In the genomic region with DNA sequence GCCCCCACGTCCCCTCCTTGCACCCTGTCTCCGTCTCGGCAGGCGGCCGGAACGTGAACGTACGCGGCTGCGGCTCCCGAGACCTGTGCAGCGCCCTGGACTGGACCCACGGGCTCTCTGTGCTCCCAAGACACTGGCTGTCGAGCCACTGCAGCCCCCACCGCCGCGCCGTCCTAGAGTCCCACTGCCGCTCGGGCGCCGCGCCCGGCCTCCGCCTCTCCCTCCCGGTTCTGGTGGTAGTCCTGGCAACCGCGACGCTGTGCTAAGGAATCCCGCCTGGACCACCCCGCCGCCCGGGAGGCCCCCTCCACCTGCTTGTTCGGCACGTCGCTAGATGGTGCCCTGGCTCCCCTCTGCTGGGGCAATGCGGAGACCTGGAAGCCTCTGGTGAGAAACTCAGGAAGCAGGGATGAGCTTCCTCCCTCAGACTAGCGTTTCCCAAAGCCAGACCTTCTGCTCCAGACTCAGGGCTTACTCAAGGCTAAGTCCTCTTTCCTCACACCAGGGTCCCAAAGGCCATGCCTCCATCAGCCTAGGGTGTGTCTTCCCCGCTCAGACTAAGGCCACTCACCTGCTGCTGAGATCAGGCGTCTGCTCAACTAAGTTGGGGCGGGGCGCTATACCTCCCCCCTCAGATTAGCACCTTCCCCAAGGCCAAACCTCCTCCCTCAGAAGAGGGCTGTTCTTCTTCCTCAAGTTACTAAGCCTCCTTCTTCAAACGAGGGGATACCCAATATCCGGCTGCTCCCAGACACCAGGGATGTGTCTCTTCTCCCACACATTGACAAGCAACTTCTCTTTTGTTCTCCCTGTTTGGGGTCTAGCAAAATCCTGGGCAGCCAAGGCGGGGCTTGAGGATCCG, we compare ENCODE assay signal across 8 cellular contexts. TPM values are rescaled to one million over a fixed set of nuclear protein-coding genes. Genes with fewer than 3 reads are reported as not detected.
DNase-seq lines count a peak whose midpoint lies in the region; ATAC-seq, FAIRE-seq and TF ChIP-seq lines count a peak whose summit lies in the region.

No MANE protein-coding gene starts in this region.

- no peaks in the 10 kb centered on the region for H3K4me1 ChIP-seq in effector memory CD4-positive, alpha-beta T cell (ENCODE audit: control insufficient read depth, insufficient read depth, low read length, poor library complexity, severe bottlenecking)

- FAIRE-seq in GM12891 (lab: Jason Lieb, UNC) (peak; percentile 58), H54 (lab: Jason Lieb, UNC) (no peak)

- peak overlapping the region; percentile 22 for H3K4me3 ChIP-seq in fibroblast of the aortic adventitia (ENCODE audit: low read depth, low read length)
- H3K4me3 ChIP-seq in effector memory CD4-positive, alpha-beta T cell (ENCODE audit: insufficient read depth, low read depth, low read length, poor library complexity, severe bottlenecking): no peak overlapping the region

- no peak for TF ChIP-seq POLR2A in GM12891 (IDR thresholded peaks at IDR 0.05; ENCODE audit: low read depth, low read length)
- TF ChIP-seq POLR2A in H54 (IDR thresholded peaks at IDR 0.05; ENCODE audit: low read depth, low read length): no peak

- peaks cover 5% of the 10 kb centered on the region for H3K9me3 ChIP-seq in effector memory CD4-positive, alpha-beta T cell (ENCODE audit: control insufficient read depth, low read length)

- H3K36me3 ChIP-seq in effector memory CD4-positive, alpha-beta T cell (ENCODE audit: control insufficient read depth, insufficient read depth, low read length): no peaks in the 10 kb centered on the region

- H3K27ac ChIP-seq in effector memory CD4-positive, alpha-beta T cell (ENCODE audit: insufficient read depth, low read length, poor library complexity, severe bottlenecking): no peak overlapping the region

- ATAC-seq in SK-N-SH treated with all-trans-retinoic acid at 6 μM for 48 hours: peak; percentile 19
- no peak for ATAC-seq in HG03565 (IDR thresholded peaks at IDR 0.05; ENCODE audit: unreplicated experiment)
- no peak for ATAC-seq in GM18519 (IDR thresholded peaks at IDR 0.05; ENCODE audit: low FRiP score, unreplicated experiment)

- TF ChIP-seq CTCF in fibroblast of the aortic adventitia (IDR thresholded peaks at IDR 0.05; ENCODE audit: insufficient read depth, low read length): no peak

- no peaks in the 10 kb centered on the region for H3K27me3 ChIP-seq in effector memory CD4-positive, alpha-beta T cell (replicated peaks; ENCODE audit: control insufficient read depth, insufficient read depth, low read length, poor library complexity, severe bottlenecking)

- DNase-seq in GM12891 (ENCODE audit: insufficient read length, low spot score) (no peak), fibroblast of the aortic adventitia (ENCODE audit: low read depth) (peak; percentile 33), nucleus accumbens (lab: John Stamatoyannopoulos, UW) (peak in 36 of 56 donors; percentile 4 to 69 (median 24)), H54 (ENCODE audit: insufficient read length, low spot score) (no peak)
- no peak for DNase-seq in effector memory CD4-positive, alpha-beta T cell

TF ChIP-seq in GM12891, 5 proteins besides CTCF, POLR2A, EP300 and RAD21:
- TF ChIP-seq PAX5 (IDR thresholded peaks at IDR 0.05; ENCODE audit: insufficient read depth, low read length, severe bottlenecking): no peak
- no peak for TF ChIP-seq TAF1 (IDR thresholded peaks at IDR 0.05; ENCODE audit: low read depth, low read length)
- no peak for TF ChIP-seq POU2F2 (IDR thresholded peaks at IDR 0.05; ENCODE audit: low read depth, low read length)
- no peak for TF ChIP-seq SPI1 (IDR thresholded peaks at IDR 0.05; ENCODE audit: low read depth, low read length)
- no peak for TF ChIP-seq POLR2AphosphoS5 (IDR thresholded peaks at IDR 0.05; ENCODE audit: low read depth, low read length)
TF ChIP-seq in GM12891: peak in this region for 0.

TF ChIP-seq in SK-N-SH treated with all-trans-retinoic acid at 6 μM for 48 hours, 23 proteins besides CTCF, POLR2A, EP300 and RAD21 (continues in another document):
- TF ChIP-seq ZNF8 (CRISPR knock-in tag; IDR thresholded peaks at IDR 0.05): no peak
- TF ChIP-seq ZNF565 (CRISPR knock-in tag; conservative IDR thresholded peaks at IDR 0.05; ENCODE audit: low read depth): no peak
- TF ChIP-seq ISL1 (CRISPR knock-in tag; IDR thresholded peaks at IDR 0.05): no peak
- TF ChIP-seq SNAI2 (CRISPR knock-in tag; IDR thresholded peaks at IDR 0.05): no peak
- TF ChIP-seq ARNTL (CRISPR knock-in tag; IDR thresholded peaks at IDR 0.05; ENCODE audit: borderline replicate concordance, low read depth): no peak
- no peak for TF ChIP-seq ESRRG (CRISPR knock-in tag; IDR thresholded peaks at IDR 0.05)
- TF ChIP-seq ZFP30 (CRISPR knock-in tag; IDR thresholded peaks at IDR 0.05): no peak
- TF ChIP-seq ZNF70 (CRISPR knock-in tag; IDR thresholded peaks at IDR 0.05): no peak
- no peak for TF ChIP-seq TOX (CRISPR knock-in tag; IDR thresholded peaks at IDR 0.05; ENCODE audit: borderline replicate concordance)
- no peak for TF ChIP-seq TCF4 (CRISPR knock-in tag; IDR thresholded peaks at IDR 0.05; ENCODE audit: borderline replicate concordance)
- TF ChIP-seq, protein P1, sequence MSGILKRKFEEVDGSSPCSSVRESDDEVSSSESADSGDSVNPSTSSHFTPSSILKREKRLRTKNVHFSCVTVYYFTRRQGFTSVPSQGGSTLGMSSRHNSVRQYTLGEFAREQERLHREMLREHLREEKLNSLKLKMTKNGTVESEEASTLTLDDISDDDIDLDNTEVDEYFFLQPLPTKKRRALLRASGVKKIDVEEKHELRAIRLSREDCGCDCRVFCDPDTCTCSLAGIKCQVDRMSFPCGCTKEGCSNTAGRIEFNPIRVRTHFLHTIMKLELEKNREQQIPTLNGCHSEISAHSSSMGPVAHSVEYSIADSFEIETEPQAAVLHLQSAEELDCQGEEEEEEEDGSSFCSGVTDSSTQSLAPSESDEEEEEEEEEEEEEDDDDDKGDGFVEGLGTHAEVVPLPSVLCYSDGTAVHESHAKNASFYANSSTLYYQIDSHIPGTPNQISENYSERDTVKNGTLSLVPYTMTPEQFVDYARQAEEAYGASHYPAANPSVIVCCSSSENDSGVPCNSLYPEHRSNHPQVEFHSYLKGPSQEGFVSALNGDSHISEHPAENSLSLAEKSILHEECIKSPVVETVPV (CRISPR knock-in tag; IDR thresholded peaks at IDR 0.05): no peak
- no peak for TF ChIP-seq BACH2 (CRISPR knock-in tag; IDR thresholded peaks at IDR 0.05; ENCODE audit: borderline replicate concordance)
- TF ChIP-seq, protein P2, sequence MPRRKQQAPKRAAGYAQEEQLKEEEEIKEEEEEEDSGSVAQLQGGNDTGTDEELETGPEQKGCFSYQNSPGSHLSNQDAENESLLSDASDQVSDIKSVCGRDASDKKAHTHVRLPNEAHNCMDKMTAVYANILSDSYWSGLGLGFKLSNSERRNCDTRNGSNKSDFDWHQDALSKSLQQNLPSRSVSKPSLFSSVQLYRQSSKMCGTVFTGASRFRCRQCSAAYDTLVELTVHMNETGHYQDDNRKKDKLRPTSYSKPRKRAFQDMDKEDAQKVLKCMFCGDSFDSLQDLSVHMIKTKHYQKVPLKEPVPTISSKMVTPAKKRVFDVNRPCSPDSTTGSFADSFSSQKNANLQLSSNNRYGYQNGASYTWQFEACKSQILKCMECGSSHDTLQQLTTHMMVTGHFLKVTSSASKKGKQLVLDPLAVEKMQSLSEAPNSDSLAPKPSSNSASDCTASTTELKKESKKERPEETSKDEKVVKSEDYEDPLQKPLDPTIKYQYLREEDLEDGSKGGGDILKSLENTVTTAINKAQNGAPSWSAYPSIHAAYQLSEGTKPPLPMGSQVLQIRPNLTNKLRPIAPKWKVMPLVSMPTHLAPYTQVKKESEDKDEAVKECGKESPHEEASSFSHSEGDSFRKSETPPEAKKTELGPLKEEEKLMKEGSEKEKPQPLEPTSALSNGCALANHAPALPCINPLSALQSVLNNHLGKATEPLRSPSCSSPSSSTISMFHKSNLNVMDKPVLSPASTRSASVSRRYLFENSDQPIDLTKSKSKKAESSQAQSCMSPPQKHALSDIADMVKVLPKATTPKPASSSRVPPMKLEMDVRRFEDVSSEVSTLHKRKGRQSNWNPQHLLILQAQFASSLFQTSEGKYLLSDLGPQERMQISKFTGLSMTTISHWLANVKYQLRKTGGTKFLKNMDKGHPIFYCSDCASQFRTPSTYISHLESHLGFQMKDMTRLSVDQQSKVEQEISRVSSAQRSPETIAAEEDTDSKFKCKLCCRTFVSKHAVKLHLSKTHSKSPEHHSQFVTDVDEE (CRISPR knock-in tag; IDR thresholded peaks at IDR 0.05): no peak
- no peak for TF ChIP-seq OSR1 (CRISPR knock-in tag; IDR thresholded peaks at IDR 0.05)
- no peak for TF ChIP-seq ZFP3 (CRISPR knock-in tag; IDR thresholded peaks at IDR 0.05)
- no peak for TF ChIP-seq CSDC2 (CRISPR knock-in tag; IDR thresholded peaks at IDR 0.05)
- TF ChIP-seq, protein P3, sequence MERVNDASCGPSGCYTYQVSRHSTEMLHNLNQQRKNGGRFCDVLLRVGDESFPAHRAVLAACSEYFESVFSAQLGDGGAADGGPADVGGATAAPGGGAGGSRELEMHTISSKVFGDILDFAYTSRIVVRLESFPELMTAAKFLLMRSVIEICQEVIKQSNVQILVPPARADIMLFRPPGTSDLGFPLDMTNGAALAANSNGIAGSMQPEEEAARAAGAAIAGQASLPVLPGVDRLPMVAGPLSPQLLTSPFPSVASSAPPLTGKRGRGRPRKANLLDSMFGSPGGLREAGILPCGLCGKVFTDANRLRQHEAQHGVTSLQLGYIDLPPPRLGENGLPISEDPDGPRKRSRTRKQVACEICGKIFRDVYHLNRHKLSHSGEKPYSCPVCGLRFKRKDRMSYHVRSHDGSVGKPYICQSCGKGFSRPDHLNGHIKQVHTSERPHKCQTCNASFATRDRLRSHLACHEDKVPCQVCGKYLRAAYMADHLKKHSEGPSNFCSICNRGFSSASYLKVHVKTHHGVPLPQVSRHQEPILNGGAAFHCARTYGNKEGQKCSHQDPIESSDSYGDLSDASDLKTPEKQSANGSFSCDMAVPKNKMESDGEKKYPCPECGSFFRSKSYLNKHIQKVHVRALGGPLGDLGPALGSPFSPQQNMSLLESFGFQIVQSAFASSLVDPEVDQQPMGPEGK (CRISPR knock-in tag; IDR thresholded peaks at IDR 0.05; ENCODE audit: borderline replicate concordance): no peak

RNA-seq across cellular contexts. Expression of a gene that starts 16.1 kb away (rescaled TPM):
- not detected for polyA plus RNA-seq in GM12891 (2012; ENCODE audit: low read depth, missing spikeins)
- total RNA-seq in fibroblast of the aortic adventitia (ENCODE audit: low replicate concordance): not detected in 2 replicates

RNA-seq across cellular contexts. Expression of a gene that starts 29.8 kb away (rescaled TPM):
- 8.7 TPM for polyA plus RNA-seq in GM12891 (2012; ENCODE audit: low read depth, missing spikeins)
- 46.3 and 73.6 TPM in 2 replicates for total RNA-seq in fibroblast of the aortic adventitia (ENCODE audit: low replicate concordance)

RNA-seq across cellular contexts. Expression of a gene that starts 55.0 kb away (rescaled TPM):
- 24.8 TPM for polyA plus RNA-seq in GM12891 (2012; ENCODE audit: low read depth, missing spikeins)
- total RNA-seq in fibroblast of the aortic adventitia (ENCODE audit: low replicate concordance): 18.6 and 25.0 TPM in 2 replicates

Comparison
In these comparisons a context has a peak if more than half of its experiments do, and no peak if none do; other contexts are left out.
1. DNase-seq: peak in fibroblast of the aortic adventitia (single experiment) and nucleus accumbens (36 of 56); none in GM12891 (single experiment), H54 (single experiment) and effector memory CD4-positive, alpha-beta T cell (0 of 3).